8 cellular contexts compared by ENCODE assay signal in genomic region chr4:41217020-41217333, GRCh38. TPM values are rescaled to one million over a fixed set of nuclear protein-coding genes. Genes with fewer than 3 reads are reported as not detected.
A peak's percentile ranks its signal among the peaks of the same experiment; 100 is the strongest.
DNase-seq lines count a peak whose midpoint lies in the region; ATAC-seq and TF ChIP-seq lines count a peak whose summit lies in the region.

No MANE protein-coding gene starts in this region.

- no peak for ATAC-seq in gastrocnemius medialis

- in situ Hi-C loops in gastrocnemius medialis (cut with MboI; ENCODE audit: low sequenced_read_pairs in 4 of 4) = loop anchor here (5.0 to 10.0 kb wide), 4 partner anchors 240 to 295 kb away; no protein-coding TSS in a partner anchor

- H4K91ac ChIP-seq in H9 (ENCODE audit: insufficient read length, low read depth, low read length) = no peak overlapping the region

- H2BK15ac ChIP-seq in H9 (ENCODE audit: low read depth, low read length) = no peak overlapping the region

- peaks cover 14% of the 10 kb centered on the region for H3K27me3 Mint-ChIP-seq in H9 (ENCODE audit: low read depth)

- no peak for TF ChIP-seq POLR2A in gastrocnemius medialis (IDR thresholded peaks at IDR 0.05)

- TF ChIP-seq CTCF in H9 (conservative IDR thresholded peaks at IDR 0.05) (no peak), WERI-Rb-1 (IDR thresholded peaks at IDR 0.05; ENCODE audit: low read depth, low read length) (no peak), fibroblast of the aortic adventitia (IDR thresholded peaks at IDR 0.05; ENCODE audit: insufficient read depth, low read length) (no peak), gastrocnemius medialis (IDR thresholded peaks at IDR 0.05 in 4 of 5, conservative IDR thresholded peaks at IDR 0.05 in 1 of 5) (no peak)

- H3K23me2 ChIP-seq in H9 (ENCODE audit: insufficient read length, low read depth, low read length, poor library complexity, severe bottlenecking) = peaks cover 14% of the 10 kb centered on the region

- H3T11ph ChIP-seq in H9 (ENCODE audit: low read length) = no peak overlapping the region

- no peak overlapping the region for H2AFZ ChIP-seq in H9 (ENCODE audit: low read length)

- DNase-seq in H9 (no peak), WERI-Rb-1 (no peak), fibroblast of the aortic adventitia (ENCODE audit: low read depth) (no peak), gastrocnemius medialis (no peak), NCI-H510A (lab: John Stamatoyannopoulos, UW) (no peak), GM19240 (ENCODE audit: insufficient read length, low spot score) (no peak), H4 (ENCODE audit: low spot score) (no peak), hypothalamus (lab: John Stamatoyannopoulos, UW) (no peak)

- H3K9me3 ChIP-seq in H9 (ENCODE audit: control insufficient read depth, low read depth, low read length) (no peaks in the 10 kb centered on the region), WERI-Rb-1 (ENCODE audit: severe bottlenecking) (no peaks in the 10 kb centered on the region), gastrocnemius medialis (no peaks in the 10 kb centered on the region)

- H4K5ac ChIP-seq in H9 (ENCODE audit: insufficient read length, low read depth, low read length) = no peak overlapping the region

- H3K18ac ChIP-seq in H9 (ENCODE audit: insufficient read length, low read depth, low read length) = no peak overlapping the region

- peaks cover 2% of the 10 kb centered on the region; the same call in 1 of the 2 replicates for H3K27me3 ChIP-seq in H9 (ENCODE audit: insufficient read depth, low read length)
- no peaks in the 10 kb centered on the region for H3K27me3 ChIP-seq in WERI-Rb-1 (ENCODE audit: insufficient read depth, low read depth, severe bottlenecking)
- no peaks in the 10 kb centered on the region for H3K27me3 ChIP-seq in gastrocnemius medialis

- H3K27ac ChIP-seq in H9 (ENCODE audit: insufficient read length, low read depth, low read length) (peak overlapping the region; percentile 86), WERI-Rb-1 (peak overlapping the region; percentile 88), gastrocnemius medialis (peak overlapping the region; percentile 72 to 89 (median 78))

- H3K79me2 ChIP-seq in H9 (ENCODE audit: insufficient read depth, low read length) = 0 out of 2 replicates have a peak, but pooled peaks cover 3% of the 10 kb centered on the region

- no CpG with 5 or more reads among the region's 2 CpGs for WGBS in H9 (ENCODE audit: extremely low coverage, insufficient read length, low lambda C conversion rate)

- intact Hi-C loops in gastrocnemius medialis (cut with DNase I; ENCODE audit: low total_unique reads) = loop anchor here (5.0 kb wide), 1 partner anchor 145 kb away; no protein-coding TSS in a partner anchor

- H3K79me1 ChIP-seq in H9 (ENCODE audit: insufficient read depth, low read depth, low read length, poor library complexity, severe bottlenecking) = no peaks in the 10 kb centered on the region

- no peak overlapping the region for H2BK12ac ChIP-seq in H9 (ENCODE audit: insufficient read length, low read depth, low read length)

- peaks cover 45 to 48% of the 10 kb centered on the region in 2 experiments for H3K4me1 Mint-ChIP-seq in H9

- H3K4me2 ChIP-seq in H9 (ENCODE audit: insufficient read depth, insufficient read length, low read length) = peak overlapping the region; percentile 82

- H3K4me3 Mint-ChIP-seq in H9 = peak overlapping the region; percentile 82 to 86

- no peak overlapping the region for H3K14ac ChIP-seq in H9 (ENCODE audit: insufficient read depth, low read length)

- no peak overlapping the region for H4K8ac ChIP-seq in H9 (replicated peaks; ENCODE audit: insufficient read length, low read depth, low read length)

- no peak overlapping the region for H3K56ac ChIP-seq in H9 (ENCODE audit: insufficient read length, low read depth, low read length)

- no peaks in the 10 kb centered on the region for H3K36me3 Mint-ChIP-seq in H9 (ENCODE audit: insufficient read depth in 1 of 3, low read depth in 3 of 3)

- H3K9ac ChIP-seq in H9 (ENCODE audit: extremely low read depth, insufficient read length, low read length) = peak overlapping the region; percentile 84

- H2BK120ac ChIP-seq in H9 (ENCODE audit: low read depth, low read length, poor library complexity, severe bottlenecking) = no peak overlapping the region

- H3K4me3 ChIP-seq in WERI-Rb-1 (ENCODE audit: low read depth, low read length) (peak overlapping the region; percentile 77), fibroblast of the aortic adventitia (ENCODE audit: low read depth, low read length) (peak overlapping the region; percentile 72), gastrocnemius medialis (peak overlapping the region; percentile 60 to 81 (median 66))

- no peaks in the 10 kb centered on the region for H4K20me1 ChIP-seq in H9 (ENCODE audit: control insufficient read depth, insufficient read depth, insufficient read length)

- H3K23ac ChIP-seq in H9 (ENCODE audit: insufficient read length, low read depth, low read length) = no peak overlapping the region

- H3K4me1 ChIP-seq in H9 (ENCODE audit: insufficient read depth, low read length) (peaks cover 6% of the 10 kb centered on the region), gastrocnemius medialis (peaks cover 19 to 35% of the 10 kb centered on the region in 2 donors)

- no peak overlapping the region for H3K4ac ChIP-seq in H9 (ENCODE audit: low read depth, low read length)

- H3K9me3 Mint-ChIP-seq in H9 = no peaks in the 10 kb centered on the region; a peak in 1 of 5 replicates

- no peaks in the 10 kb centered on the region for H3K36me3 ChIP-seq in WERI-Rb-1
- H3K36me3 ChIP-seq in gastrocnemius medialis = no peaks in the 10 kb centered on the region

- no peak overlapping the region for H2BK20ac ChIP-seq in H9 (ENCODE audit: low read depth, low read length, poor library complexity, severe bottlenecking)

- H2AK5ac ChIP-seq in H9 (ENCODE audit: insufficient read length, low read length) = no peak overlapping the region

- no peak overlapping the region for H2BK5ac ChIP-seq in H9 (ENCODE audit: insufficient read length, low read length)

- peak overlapping the region; percentile 97 to 100 (median 98) for H3K27ac Mint-ChIP-seq in H9

RNA-seq across cellular contexts. Expression of gene APBB2, which starts 2.6 kb away (rescaled TPM):
- total RNA-seq in H9 (2021) = 36.3 and 39.6 TPM in 2 replicates
- 41.5 and 75.8 TPM in 2 replicates for total RNA-seq in fibroblast of the aortic adventitia (ENCODE audit: low replicate concordance)
- 10 to 100 TPM; 14.3 to 20.5 (median 14.5) TPM for total RNA-seq in gastrocnemius medialis
- 25.5 and 25.7 TPM in 2 replicates for total RNA-seq in H4 (2014; rRNA removed; shearing (Covaris generic))

RNA-seq across cellular contexts. Expression of gene UCHL1, which starts 39.8 kb away (rescaled TPM):
- 513 and 522 TPM in 2 replicates for total RNA-seq in H9 (2021)
- 765 and 2,143 TPM in 2 replicates for total RNA-seq in fibroblast of the aortic adventitia (ENCODE audit: low replicate concordance)
- total RNA-seq in gastrocnemius medialis = 100 to 1,000 TPM in 2 of 4 donors, 10 to 100 TPM in 2; 24.8 to 176 (median 71.0) TPM
- 3,870 and 4,075 TPM in 2 replicates for total RNA-seq in H4 (2014; rRNA removed; shearing (Covaris generic))
